Comparison of ENCODE assay signal across 12 cellular contexts in the genomic region with DNA sequence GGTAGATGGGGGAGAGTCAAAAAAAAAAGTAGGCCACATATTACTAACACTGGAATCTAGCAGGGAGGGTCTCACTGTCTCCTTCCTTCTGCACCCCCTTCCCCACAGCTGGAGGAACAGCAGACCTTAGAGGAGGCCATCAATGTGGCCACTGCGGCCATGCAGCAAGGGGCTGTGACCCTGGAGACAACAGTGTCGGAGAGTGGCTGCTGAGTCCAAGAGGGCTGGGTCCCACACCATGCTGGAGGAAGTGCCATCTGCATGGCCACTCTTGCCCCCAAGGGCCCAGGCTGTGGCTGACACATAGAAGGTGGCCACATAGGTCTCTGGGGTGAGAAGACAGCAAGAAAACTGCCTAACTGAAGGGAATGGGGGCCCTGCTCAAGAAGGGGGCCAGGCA.
"Had no signal": no experiment of that assay in that cellular context is flagged by ENCODE, and none has a peak within 500 bp of the region (broad histone marks: within the 10 kb centered on the region; RNA-seq: fewer than 3 reads in every experiment).

No MANE protein-coding gene starts in this region.

- DNase-seq: KG1; MV-4-11; NCI-H1048; NCI-H1436 treated with DMSO at 0.1 percent for 48 hours; NCI-H1694; NCI-H2107; NCI-H524 treated with DMSO at 0.1 percent for 48 hours; NK-92 treated with Interleukin-12 subunit alpha and Interleukin-12 subunit beta, amount 100 ng/mL, for 24 hours; SIG-M5 had no signal

- H3K27me3 ChIP-seq: SJSA1 had no signal

- H3K27ac ChIP-seq: HL-60, SJSA1, SK-N-MC had no signal

- H3K9me3 ChIP-seq: SJSA1 had no signal

- H3K4me3 ChIP-seq: SJSA1, SK-N-MC had no signal

- H3K4me1 ChIP-seq: SJSA1 had no signal
